ENCODE assay signal across 7 cellular contexts in the genomic region with DNA sequence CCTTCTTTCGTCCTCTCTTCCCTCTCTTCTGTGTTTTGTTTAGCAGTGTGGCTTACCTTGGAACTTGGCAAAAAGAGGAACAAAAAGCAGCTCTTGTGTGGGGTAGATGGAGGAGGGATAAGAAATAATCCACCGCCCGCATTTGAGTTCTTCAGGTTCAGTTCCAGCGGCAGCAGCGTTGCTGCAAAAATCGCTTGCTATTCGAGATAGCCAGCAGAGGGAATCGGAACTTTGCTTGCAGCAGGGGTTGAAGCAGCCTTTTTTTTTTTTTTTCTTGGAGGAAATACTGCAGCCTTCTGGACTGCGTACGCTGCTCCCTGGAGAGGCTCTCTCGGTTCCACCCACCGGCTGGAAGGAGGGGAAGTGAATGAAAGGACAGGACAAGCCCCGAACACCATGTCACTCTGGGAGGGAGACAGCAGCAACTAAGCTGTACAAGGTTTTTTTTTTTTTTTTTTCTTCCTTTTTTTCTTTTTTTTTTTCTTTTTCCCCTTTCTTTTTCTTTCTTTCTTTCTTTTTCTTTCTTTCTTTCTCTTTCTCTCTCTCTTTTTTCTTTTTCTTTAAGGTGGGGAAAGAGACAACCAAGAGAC. TPM values are rescaled to one million over a fixed set of nuclear protein-coding genes. Genes with fewer than 3 reads are reported as not detected.
A peak's percentile ranks its signal among the peaks of the same experiment; 100 is the strongest.
DNase-seq lines count a peak whose midpoint lies in the region; ATAC-seq and TF ChIP-seq lines count a peak whose summit lies in the region.

A gene (plus strand): TSS at position 397 of the 590 bp plus-strand sequence.

- H3F3A ChIP-seq in DOHH2 (ENCODE audit: control insufficient read depth, insufficient read depth) = 0 out of 2 replicates have a peak, but pooled peaks cover 10% of the 10 kb centered on the region

- 1 to 2% methylated on average over 13 of the region's 13 CpGs for WGBS in upper lobe of left lung, 2 donors

- H3K27me3 ChIP-seq in DOHH2 (ENCODE audit: control insufficient read depth, low read length) (no peaks in the 10 kb centered on the region), mucosa of rectum (ENCODE audit: control insufficient read depth in 2 of 2, insufficient read depth in 2 of 2, low read length in 2 of 2) (no peaks in the 10 kb centered on the region), upper lobe of left lung (no peaks in the 10 kb centered on the region)

- DNase-seq in LHCN-M2 (ENCODE audit: low read depth) (peak; percentile 96), activated B cell treated with CpG ODN at 0.5 μM for 24 hours (no peak), fibroblast of peridontal ligament (ENCODE audit: extremely low read depth) (peak; percentile 97), upper lobe of left lung (peak in 1 of 2 donors; percentile 84)

- H3K4me3 ChIP-seq in DOHH2 (ENCODE audit: low read length) = peak within 1 kb of the TSS; percentile 77
- peak within 1 kb of the TSS; percentile 72 to 75 for H3K4me3 ChIP-seq in mucosa of rectum (ENCODE audit: low read length in 2 of 2)
- H3K4me3 ChIP-seq in upper lobe of left lung = peak within 1 kb of the TSS; percentile 3 to 58 (median 48)

- POLR2A ChIA-PET in activated B cell treated with CpG ODN at 0.5 μM for 24 hours (lab: Charles Lee) = no interaction called here

- no peaks in the 10 kb centered on the region for H3K9me3 Mint-ChIP-seq in activated B cell treated with CpG ODN at 0.5 μM for 24 hours

- H3K4me2 ChIP-seq in DOHH2 (ENCODE audit: low read length) = peak within 1 kb of the TSS; percentile 78

- TF ChIP-seq CTCF in DOHH2 (IDR thresholded peaks at IDR 0.05; ENCODE audit: low read depth, low read length, poor library complexity, severe bottlenecking) (peak; percentile 53), activated B cell treated with CpG ODN at 0.5 μM for 24 hours (IDR thresholded peaks at IDR 0.05) (no peak), upper lobe of left lung (IDR thresholded peaks at IDR 0.05) (peak in 5 of 6 experiments; percentile 23 to 52 (median 32))

- H3K4me3 Mint-ChIP-seq in activated B cell treated with CpG ODN at 0.5 μM for 24 hours = peak within 1 kb of the TSS; percentile 71

- H4K20me1 ChIP-seq in DOHH2 (ENCODE audit: control insufficient read depth, insufficient read depth, low read depth, low read length) = no peaks in the 10 kb centered on the region

- no peaks in the 10 kb centered on the region for H3K36me3 ChIP-seq in DOHH2 (ENCODE audit: control insufficient read depth, low read length)
- no peaks in the 10 kb centered on the region for H3K36me3 ChIP-seq in mucosa of rectum (ENCODE audit: control insufficient read depth in 2 of 2, insufficient read depth in 2 of 2, low read length in 2 of 2)
- no peaks in the 10 kb centered on the region for H3K36me3 ChIP-seq in upper lobe of left lung

- peak within 1 kb of the TSS; percentile 58 for H3K27ac ChIP-seq in DOHH2 (ENCODE audit: low read depth, low read length)
- H3K27ac ChIP-seq in mucosa of rectum (ENCODE audit: low read depth in 2 of 2, low read length in 2 of 2) = peak within 1 kb of the TSS; percentile 69 to 78
- peak within 1 kb of the TSS; percentile 77 to 91 (median 87) for H3K27ac ChIP-seq in upper lobe of left lung

- peak within 1 kb of the TSS; percentile 68 to 71 for H3K9ac ChIP-seq in mucosa of rectum (ENCODE audit: low read depth in 1 of 2, low read length in 2 of 2)

- H3K4me1 Mint-ChIP-seq in activated B cell treated with CpG ODN at 0.5 μM for 24 hours = peaks cover 20% of the 10 kb centered on the region

- H3K4me1 ChIP-seq in DOHH2 (ENCODE audit: control insufficient read depth, low read length) = peaks cover 42% of the 10 kb centered on the region
- H3K4me1 ChIP-seq in mucosa of rectum (ENCODE audit: control insufficient read depth in 2 of 2, insufficient read depth in 2 of 2, low read length in 2 of 2) = no peaks in the 10 kb centered on the region
- peaks cover 0 to 11% (median 3%) of the 10 kb centered on the region in 4 donors for H3K4me1 ChIP-seq in upper lobe of left lung

- no peak for TF ChIP-seq EP300 in upper lobe of left lung (IDR thresholded peaks at IDR 0.05)

- no peaks in the 10 kb centered on the region for H3K36me3 Mint-ChIP-seq in activated B cell treated with CpG ODN at 0.5 μM for 24 hours (ENCODE audit: low read depth)

- no peaks in the 10 kb centered on the region for H3K9me2 ChIP-seq in DOHH2 (replicated peaks; ENCODE audit: control insufficient read depth, low read length)

- intact Hi-C loops in activated B cell treated with CpG ODN at 0.5 μM for 24 hours (cut with micrococcal nuclease) = no loop called here

- peak in 1 of 4 donors; percentile 47 for TF ChIP-seq POLR2A in upper lobe of left lung (IDR thresholded peaks at IDR 0.05)

- H3K79me2 ChIP-seq in DOHH2 (ENCODE audit: control insufficient read depth, low read length) = peaks cover 33% of the 10 kb centered on the region

- H3K9me3 ChIP-seq in DOHH2 (ENCODE audit: control insufficient read depth, insufficient read depth, low read length) (no peaks in the 10 kb centered on the region), mucosa of rectum (ENCODE audit: control insufficient read depth in 2 of 2, low read length in 2 of 2) (no peaks in the 10 kb centered on the region), upper lobe of left lung (no peaks in the 10 kb centered on the region)

- H3K27me3 Mint-ChIP-seq in activated B cell treated with CpG ODN at 0.5 μM for 24 hours = peaks cover 16% of the 10 kb centered on the region

- no peak within 1 kb of the TSS for H3K27ac Mint-ChIP-seq in activated B cell treated with CpG ODN at 0.5 μM for 24 hours

- CTCF ChIA-PET in activated B cell treated with CpG ODN at 0.5 μM for 24 hours (lab: Charles Lee) = no interaction called here

- ATAC-seq in GM19452 (IDR thresholded peaks at IDR 0.05; ENCODE audit: unreplicated experiment) (peak; percentile 29), activated B cell treated with CpG ODN at 0.5 μM for 24 hours (ENCODE audit: low read depth) (no peak), upper lobe of left lung (ENCODE audit: low FRiP score in 2 of 2) (peak; percentile 94 to 95)

RNA-seq across cellular contexts. Expression of the gene that starts here (rescaled TPM):
- 13.3 and 13.8 TPM in 2 replicates for total RNA-seq in LHCN-M2 (2014; rRNA removed)
- 11.7 TPM for polyA plus RNA-seq in LHCN-M2 (2012)
- total RNA-seq in activated B cell treated with CpG ODN at 0.5 μM for 24 hours = 0.31 and 0.56 TPM in 2 replicates
- 100 to 1,000 TPM in 1 of 6 donors, 10 to 100 TPM in 5; 39.8 to 102 (median 57.2) TPM for total RNA-seq in upper lobe of left lung
